Comparison of ENCODE assay signal across 20 cellular contexts in genomic region chr16:16933861-16934260, GRCh38.
"Had no signal": no experiment of that assay in that cellular context is flagged by ENCODE, and none has a peak within 500 bp of the region (broad histone marks: within the 10 kb centered on the region; RNA-seq: fewer than 3 reads in every experiment).

No MANE protein-coding gene starts in this region.

- H3K4me1 ChIP-seq: gastroesophageal sphincter, pancreas, right lobe of liver, tibial artery, upper lobe of left lung, uterus had no signal

- DNase-seq: effector memory CD8-positive, alpha-beta T cell; esophagus squamous epithelium; foreskin fibroblast; glutamatergic neuron; kidney glomerular epithelial cell; natural killer cell; occipital lobe; pancreas; right lobe of liver; stimulated activated CD4-positive, alpha-beta T cell treated with anti-CD3 and anti-CD28 coated beads, Interleukin-4, amount 100 ng/mL, for 24 hours; tibial artery; upper lobe of left lung; uterus had no signal

- H3K36me3 ChIP-seq: esophagus squamous epithelium, gastroesophageal sphincter, pancreas, right lobe of liver, tibial artery, upper lobe of left lung, uterus had no signal

- H3K4me3 Mint-ChIP-seq: dendritic cell treated with granulocyte-macrophage colony-stimulating factor and Interleukin-4, amounts not matched to agents 40 ng/mL and 50 ng/mL, for 4 days; effector memory CD8-positive, alpha-beta T cell; mesothelial cell of epicardium; natural killer cell; neural crest cell; stimulated activated memory B cell treated with anti-CD40 and anti-IgM and Interleukin-4, amounts not matched to agents 10 μg/mL and 1 μg/mL and 100 μg/mL, for 72 hours; stimulated activated naive CD8-positive, alpha-beta T cell treated with anti-CD3 and anti-CD28 coated beads, Interleukin-15, Interleukin-2, amounts not matched to agents 100 ng/mL and 50 ng/mL, for 24 hours had no signal

- H3K9me3 ChIP-seq: esophagus squamous epithelium, gastroesophageal sphincter, pancreas, right lobe of liver, tibial artery, upper lobe of left lung, uterus had no signal

- H3K27me3 ChIP-seq: right lobe of liver, tibial artery, upper lobe of left lung, uterus had no signal

- H3K27ac ChIP-seq: gastroesophageal sphincter, pancreas, right lobe of liver, tibial artery, upper lobe of left lung, uterus had no signal

- H3K27ac Mint-ChIP-seq: dendritic cell treated with granulocyte-macrophage colony-stimulating factor and Interleukin-4, amounts not matched to agents 40 ng/mL and 50 ng/mL, for 4 days; effector memory CD8-positive, alpha-beta T cell; mesothelial cell of epicardium; natural killer cell; progenitor cell of endocrine pancreas; stimulated activated memory B cell treated with anti-CD40 and anti-IgM and Interleukin-4, amounts not matched to agents 10 μg/mL and 1 μg/mL and 100 μg/mL, for 72 hours; stimulated activated naive CD8-positive, alpha-beta T cell treated with anti-CD3 and anti-CD28 coated beads, Interleukin-15, Interleukin-2, amounts not matched to agents 100 ng/mL and 50 ng/mL, for 24 hours had no signal

- H3K4me1 Mint-ChIP-seq: natural killer cell; stimulated activated memory B cell treated with anti-CD40 and anti-IgM and Interleukin-4, amounts not matched to agents 10 μg/mL and 1 μg/mL and 100 μg/mL, for 72 hours had no signal

- H3K9me3 Mint-ChIP-seq: dendritic cell treated with granulocyte-macrophage colony-stimulating factor and Interleukin-4, amounts not matched to agents 40 ng/mL and 50 ng/mL, for 4 days; effector memory CD8-positive, alpha-beta T cell; mesothelial cell of epicardium; natural killer cell; neural crest cell; stimulated activated memory B cell treated with anti-CD40 and anti-IgM and Interleukin-4, amounts not matched to agents 10 μg/mL and 1 μg/mL and 100 μg/mL, for 72 hours; stimulated activated naive CD8-positive, alpha-beta T cell treated with anti-CD3 and anti-CD28 coated beads, Interleukin-15, Interleukin-2, amounts not matched to agents 100 ng/mL and 50 ng/mL, for 24 hours had no signal

- H3K36me3 Mint-ChIP-seq: mesothelial cell of epicardium; natural killer cell; stimulated activated memory B cell treated with anti-CD40 and anti-IgM and Interleukin-4, amounts not matched to agents 10 μg/mL and 1 μg/mL and 100 μg/mL, for 72 hours had no signal

- ATAC-seq: effector memory CD8-positive, alpha-beta T cell; gastroesophageal sphincter; natural killer cell; pancreas; right lobe of liver; stimulated activated memory B cell treated with anti-CD40 and anti-IgM and Interleukin-4, amounts not matched to agents 10 μg/mL and 1 μg/mL and 100 μg/mL, for 72 hours had no signal

- H3K4me3 ChIP-seq: esophagus squamous epithelium, gastroesophageal sphincter, pancreas, right lobe of liver, tibial artery, upper lobe of left lung, uterus had no signal

- H3K27me3 Mint-ChIP-seq: stimulated activated memory B cell treated with anti-CD40 and anti-IgM and Interleukin-4, amounts not matched to agents 10 μg/mL and 1 μg/mL and 100 μg/mL, for 72 hours had no signal
